Comparison of ENCODE assay signal across 23 cellular contexts in genomic region chr7:108802639-108803038, GRCh38.
"Had no signal": no experiment of that assay in that cellular context is flagged by ENCODE, and none has a peak within 500 bp of the region (broad histone marks: within the 10 kb centered on the region; RNA-seq: fewer than 3 reads in every experiment).

No MANE protein-coding gene starts in this region.

- H3K27me3 Mint-ChIP-seq: memory B cell had no signal

- H3K4me1 ChIP-seq: gastrocnemius medialis, prostate gland, right atrium auricular region, stomach, thyroid gland had no signal

- FAIRE-seq: colon, kidney had no signal

- H3K4me1 Mint-ChIP-seq: memory B cell, natural killer cell had no signal

- H3K9me3 ChIP-seq: gastrocnemius medialis, prostate gland, right atrium auricular region, stomach, thyroid gland had no signal

- H3K36me3 Mint-ChIP-seq: memory B cell, natural killer cell had no signal

- DNase-seq: dorsolateral prefrontal cortex; effector CD4-positive, alpha-beta T cell; foreskin fibroblast; gastrocnemius medialis; head of caudate nucleus; kidney; natural killer cell; nucleus accumbens; stimulated activated CD4-positive, alpha-beta T cell treated with anti-CD3 and anti-CD28 coated beads, Interleukin-12 subunit alpha, Interleukin-12 subunit beta, amount 100 ng/mL, for 4 hours; stimulated activated CD4-positive, alpha-beta T cell treated with anti-CD3 and anti-CD28 coated beads, Interleukin-1b, Interleukin-23, amount 100 ng/mL, for 48 hours; stimulated activated CD4-positive, alpha-beta T cell treated with anti-CD3 and anti-CD28 coated beads, Interleukin-4, amount 100 ng/mL, for 1 hour; stimulated activated CD8-positive, alpha-beta memory T cell treated with anti-CD3 and anti-CD28 coated beads, Interleukin-4, amount 100 ng/mL, for 48 hours; stimulated activated naive CD4-positive, alpha-beta T cell treated with Interleukin-2 at 50 U/mL for 16 hours; stomach; thyroid gland; trophoblast cell had no signal

- H3K4me3 ChIP-seq: dorsolateral prefrontal cortex, gastrocnemius medialis, prostate gland, right atrium auricular region, smooth muscle cell, stomach, thyroid gland had no signal

- H3K4me2 ChIP-seq: smooth muscle cell had no signal

- ATAC-seq: gastrocnemius medialis, left lobe of liver, natural killer cell, sciatic nerve had no signal

- H3K36me3 ChIP-seq: gastrocnemius medialis, prostate gland, right atrium auricular region, stomach, thyroid gland had no signal

- H3K27ac Mint-ChIP-seq: memory B cell, natural killer cell had no signal

- H3K9me3 Mint-ChIP-seq: memory B cell had no signal

- H3K4me3 Mint-ChIP-seq: memory B cell, natural killer cell had no signal

- H3K27ac ChIP-seq: dorsolateral prefrontal cortex, gastrocnemius medialis, prostate gland, right atrium auricular region, stomach, thyroid gland had no signal

- H3K27me3 ChIP-seq: gastrocnemius medialis, right atrium auricular region, stomach, thyroid gland had no signal
